8 cellular contexts compared by ENCODE assay signal in the genomic region with DNA sequence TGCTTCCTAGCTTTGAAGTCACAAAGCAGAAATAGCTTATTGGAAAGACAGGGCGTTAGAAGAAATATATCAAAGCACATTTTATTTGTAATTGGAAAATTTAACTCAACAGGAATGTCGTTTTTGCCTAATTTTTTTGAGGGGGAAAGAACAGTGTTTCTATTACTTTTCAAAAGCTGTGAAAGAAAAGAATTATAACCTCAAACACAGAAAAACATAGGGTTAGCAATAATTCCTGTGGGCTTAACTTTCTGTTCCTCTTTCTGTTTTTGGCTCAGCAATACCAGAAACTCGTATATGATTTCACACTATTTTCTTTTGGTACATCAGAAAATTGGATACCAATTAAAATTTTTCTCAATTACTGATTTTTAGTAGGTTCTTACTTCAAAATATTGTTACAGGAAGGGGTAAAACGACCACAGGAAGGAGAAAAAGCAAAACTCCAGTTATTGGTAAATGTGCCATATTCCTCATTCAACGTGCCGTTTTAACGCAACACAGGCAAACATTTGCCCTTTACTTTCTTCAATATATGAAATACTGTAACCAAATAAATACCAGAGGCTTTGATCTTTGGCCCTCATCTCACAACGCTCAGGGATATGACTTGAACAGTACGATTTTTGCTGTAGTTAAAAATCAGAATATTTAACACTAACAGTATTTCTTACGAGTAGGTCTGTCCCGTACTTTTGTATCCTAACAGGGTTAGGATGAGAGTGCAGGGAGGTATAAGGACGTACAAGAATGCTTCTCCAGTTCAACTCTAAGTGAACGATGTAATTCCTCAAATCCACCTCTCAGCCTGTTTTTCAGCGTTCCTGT. TPM values are rescaled to one million over a fixed set of nuclear protein-coding genes. Genes with fewer than 3 reads are reported as not detected.
DNase-seq lines count a peak whose midpoint lies in the region; ATAC-seq, FAIRE-seq and TF ChIP-seq lines count a peak whose summit lies in the region.

No MANE protein-coding gene starts in this region.

- ATAC-seq in HG02852 (IDR thresholded peaks at IDR 0.05; ENCODE audit: unreplicated experiment) (peak; percentile 1), HepG2 (no peak), upper lobe of left lung (ENCODE audit: low FRiP score in 2 of 2) (no peak), HG03460 (IDR thresholded peaks at IDR 0.05; ENCODE audit: unreplicated experiment) (no peak)

- peak overlapping the region; percentile 97 for H3K27ac Mint-ChIP-seq in activated T-helper 2 cell treated with anti-CD3 and anti-CD28 coated beads, Interferon-gamma antibody, Interleukin-2, Interleukin-4, amounts not matched to agents 10 μg/mL and 5 μg/mL and 100 μg/mL, durations not matched to agents 14 hours and 24 hours and 36 hours

- H3K36me3 Mint-ChIP-seq in activated T-helper 2 cell treated with anti-CD3 and anti-CD28 coated beads, Interferon-gamma antibody, Interleukin-2, Interleukin-4, amounts not matched to agents 10 μg/mL and 5 μg/mL and 100 μg/mL, durations not matched to agents 14 hours and 24 hours and 36 hours (ENCODE audit: low read depth): no peaks in the 10 kb centered on the region

- no TSS peak for BruUV-seq in HepG2 (replicated peaks; lab: Mats Ljungman, UMichigan)

- intact Hi-C loops in activated T-helper 2 cell treated with anti-CD3 and anti-CD28 coated beads, Interferon-gamma antibody, Interleukin-2, Interleukin-4, amounts not matched to agents 10 μg/mL and 5 μg/mL and 100 μg/mL, durations not matched to agents 14 hours and 24 hours and 36 hours (cut with micrococcal nuclease): loop anchor here (1.0 to 10.0 kb wide), 6 partner anchors 98 to 1173 kb away; a partner anchor contains a TSS
- intact Hi-C loops in HepG2 (cut with micrococcal nuclease; ENCODE audit: unreplicated experiment): loop anchor here (1.0 to 10.0 kb wide), 7 partner anchors 8 to 1578 kb away; a partner anchor contains a TSS

- POLR2A ChIA-PET in HepG2 (lab: Yijun Ruan, JAX): interaction anchor here (0.9 to 3.0 kb wide), 3 partner anchors 123 to 780 kb away, joined by 3 to 89 read pairs (median 14); a partner anchor contains a TSS

- no peaks in the 10 kb centered on the region for H3K9me3 ChIP-seq in HepG2 (ENCODE audit: low read length)
- no peaks in the 10 kb centered on the region for H3K9me3 ChIP-seq in upper lobe of left lung

- H3K4me1 Mint-ChIP-seq in activated T-helper 2 cell treated with anti-CD3 and anti-CD28 coated beads, Interferon-gamma antibody, Interleukin-2, Interleukin-4, amounts not matched to agents 10 μg/mL and 5 μg/mL and 100 μg/mL, durations not matched to agents 14 hours and 24 hours and 36 hours (ENCODE audit: low read depth): peaks cover 33% of the 10 kb centered on the region

- TF ChIP-seq EP300 in HepG2 (IDR thresholded peaks at IDR 0.05; ENCODE audit: low read depth in 2 of 2, low read length in 2 of 2) (no peak), HepG2 (CRISPR knock-in tag; IDR thresholded peaks at IDR 0.05; ENCODE audit: borderline replicate concordance) (no peak), upper lobe of left lung (IDR thresholded peaks at IDR 0.05) (no peak)

- TF ChIP-seq POLR2A in HepG2 (IDR thresholded peaks at IDR 0.05; ENCODE audit: insufficient read depth in 1 of 2, low read depth in 2 of 2, low read length in 2 of 2) (no peak), upper lobe of left lung (IDR thresholded peaks at IDR 0.05) (no peak)

- H3K27ac ChIP-seq in HepG2 (ENCODE audit: extremely low read length, insufficient read depth, low read length) (peak overlapping the region; percentile 87), upper lobe of left lung (peak overlapping the region; percentile 87 to 92 (median 88))

- no peak for DNase-seq in activated T-helper 2 cell treated with anti-CD3 and anti-CD28 coated beads, Interferon-gamma antibody, Interleukin-2, Interleukin-4, amounts not matched to agents 10 μg/mL and 5 μg/mL and 100 μg/mL, durations not matched to agents 14 hours and 24 hours and 36 hours (ENCODE audit: low spot score)
- DNase-seq in HepG2 (ENCODE audit: low spot score): no peak
- DNase-seq in upper lobe of left lung: no peak
- no peak for DNase-seq in HCEC 1CT
- no peak for DNase-seq in NCI-H1105 (lab: John Stamatoyannopoulos, UW)

- CTCF ChIA-PET in HepG2 (lab: Yijun Ruan, JAX; ENCODE audit: low intra/inter-chr PET ratio, low total read pairs): no interaction called here

- in situ Hi-C loops in HepG2 (cut with HindIII; ENCODE audit: extremely low pct_ligation_motif_present, low pct_unique_long_range_greater_than_20kb): loop anchor here (5.0 kb wide), 1 partner anchor 123 kb away; a partner anchor contains a TSS

- peak overlapping the region; percentile 74 for H3K4me3 ChIP-seq in GM08714 (ENCODE audit: low read length)
- H3K4me3 ChIP-seq in HepG2 (replicated peaks in 1 of 3; ENCODE audit: insufficient read depth in 1 of 3, low read depth in 2 of 3, low read length in 3 of 3): peak overlapping the region; percentile 69 to 81 (median 75)
- H3K4me3 ChIP-seq in upper lobe of left lung: peak overlapping the region; percentile 35 to 87 (median 68)

- peaks cover 6% of the 10 kb centered on the region for H3K27me3 Mint-ChIP-seq in activated T-helper 2 cell treated with anti-CD3 and anti-CD28 coated beads, Interferon-gamma antibody, Interleukin-2, Interleukin-4, amounts not matched to agents 10 μg/mL and 5 μg/mL and 100 μg/mL, durations not matched to agents 14 hours and 24 hours and 36 hours (ENCODE audit: low read depth)

- peak overlapping the region; percentile 88 for H3K4me3 Mint-ChIP-seq in activated T-helper 2 cell treated with anti-CD3 and anti-CD28 coated beads, Interferon-gamma antibody, Interleukin-2, Interleukin-4, amounts not matched to agents 10 μg/mL and 5 μg/mL and 100 μg/mL, durations not matched to agents 14 hours and 24 hours and 36 hours (ENCODE audit: low read depth)

- H3K9ac ChIP-seq in HepG2 (ENCODE audit: insufficient read depth, low read depth, low read length): peak overlapping the region; percentile 91

- H3K79me2 ChIP-seq in HepG2 (ENCODE audit: insufficient read depth, low read length): no peaks in the 10 kb centered on the region

- H3K4me1 ChIP-seq in HepG2 (ENCODE audit: insufficient read depth, low read length) (peaks cover 21% of the 10 kb centered on the region), upper lobe of left lung (peaks cover 6 to 31% (median 10%) of the 10 kb centered on the region in 4 donors)

- H3K27me3 ChIP-seq in HepG2 (ENCODE audit: control insufficient read depth in 1 of 2, insufficient read depth in 2 of 2, low read length in 2 of 2) (no peaks in the 10 kb centered on the region; a peak in 1 of 5 replicates), upper lobe of left lung (no peaks in the 10 kb centered on the region)

- 4% methylated on average over 14 of the region's 14 CpGs for WGBS in HepG2 (ENCODE audit: low lambda C conversion rate)
- 8 to 10% methylated on average over 14 of the region's 14 CpGs for WGBS in upper lobe of left lung, 2 donors

- peak overlapping the region; percentile 97 for H3K4me2 ChIP-seq in HepG2 (ENCODE audit: low read depth, low read length)

- peak overlapping the region; percentile 85 for H2AFZ ChIP-seq in HepG2 (ENCODE audit: low read length)

- no peak for FAIRE-seq in HepG2 (lab: Jason Lieb, UNC)

- TF ChIP-seq CTCF in HepG2 (CRISPR knock-in tag; IDR thresholded peaks at IDR 0.05) (no peak), upper lobe of left lung (IDR thresholded peaks at IDR 0.05) (no peak)

- H3K9me3 Mint-ChIP-seq in activated T-helper 2 cell treated with anti-CD3 and anti-CD28 coated beads, Interferon-gamma antibody, Interleukin-2, Interleukin-4, amounts not matched to agents 10 μg/mL and 5 μg/mL and 100 μg/mL, durations not matched to agents 14 hours and 24 hours and 36 hours: no peaks in the 10 kb centered on the region

- TF ChIP-seq RAD21 in HepG2 (CRISPR knock-in tag; IDR thresholded peaks at IDR 0.05): no peak

- H3K36me3 ChIP-seq in HepG2 (replicated peaks in 1 of 2; ENCODE audit: control insufficient read depth in 1 of 2, insufficient read depth in 2 of 2, low read length in 2 of 2) (no peaks in the 10 kb centered on the region), upper lobe of left lung (no peaks in the 10 kb centered on the region)

- H4K20me1 ChIP-seq in HepG2 (ENCODE audit: insufficient read depth, low read length): no peaks in the 10 kb centered on the region

RNA-seq across cellular contexts. Expression of a gene that starts 1.3 kb away (rescaled TPM):
- total RNA-seq in activated T-helper 2 cell treated with anti-CD3 and anti-CD28 coated beads, Interferon-gamma antibody, Interleukin-2, Interleukin-4, amounts not matched to agents 10 μg/mL and 5 μg/mL and 100 μg/mL, durations not matched to agents 14 hours and 24 hours and 36 hours: not detected in 2 replicates
- under 0.01 TPM in 1 of 2 replicates, not detected in the other for total RNA-seq in HepG2 (2016; rRNA removed; fragmentation: Illumina TruSeq; extraction: Trizol)
- total RNA-seq in HepG2 (2016; cell fraction: cytosol; rRNA removed; fragmentation: Illumina TruSeq; extraction: Trizol; ENCODE audit: low read depth): under 0.01 TPM in 2 replicates
- total RNA-seq in HepG2 (2016; cell fraction: insoluble cytoplasmic fraction; rRNA removed; fragmentation: Illumina TruSeq; extraction: Trizol): under 0.01 TPM in 1 of 2 replicates, not detected in the other
- under 0.01 TPM in 1 of 2 replicates, not detected in the other for total RNA-seq in HepG2 (2016; cell fraction: membrane; rRNA removed; fragmentation: Illumina TruSeq; extraction: Trizol)
- not detected in 2 replicates for total RNA-seq in HepG2 (2016; cell fraction: nucleus; rRNA removed; fragmentation: Illumina TruSeq; extraction: Trizol)
- polyA plus RNA-seq in HepG2 (2011; rRNA removed): not detected in 2 replicates
- polyA plus RNA-seq in HepG2 (2011; cell fraction: cytosol; rRNA removed): not detected in 2 replicates
- polyA plus RNA-seq in HepG2 (2011; cell fraction: nucleus; rRNA removed): not detected in 2 replicates
- not detected in 2 replicates for polyA plus RNA-seq in HepG2 (2012)
- not detected in 2 replicates for polyA plus RNA-seq in HepG2 (2016; cell fraction: cytosol; fragmentation: Illumina TruSeq; extraction: Trizol; ENCODE audit: low read depth)
- not detected in 2 replicates for polyA plus RNA-seq in HepG2 (2016; cell fraction: insoluble cytoplasmic fraction; fragmentation: Illumina TruSeq; extraction: Trizol; ENCODE audit: low read depth)
- polyA plus RNA-seq in HepG2 (2016; cell fraction: membrane; fragmentation: Illumina TruSeq; extraction: Trizol; ENCODE audit: low read depth): not detected in 2 replicates
- polyA plus RNA-seq in HepG2 (2016; cell fraction: nucleus; fragmentation: Illumina TruSeq; extraction: Trizol; ENCODE audit: insufficient read depth, low read depth): not detected in 2 replicates
- polyA minus RNA-seq in HepG2 (2011; rRNA and poly(A)+ RNA removed; ENCODE audit: low replicate concordance): under 0.01 TPM in 1 of 2 replicates, not detected in the other
- not detected in 2 replicates for polyA minus RNA-seq in HepG2 (2011; cell fraction: cytosol; rRNA and poly(A)+ RNA removed)
- not detected in 2 replicates for polyA minus RNA-seq in HepG2 (2011; cell fraction: nucleus; rRNA and poly(A)+ RNA removed)
- total RNA-seq in upper lobe of left lung: not detected

RNA-seq across cellular contexts. Expression of a gene that starts 2.5 kb away (rescaled TPM):
- not detected in 2 replicates for total RNA-seq in activated T-helper 2 cell treated with anti-CD3 and anti-CD28 coated beads, Interferon-gamma antibody, Interleukin-2, Interleukin-4, amounts not matched to agents 10 μg/mL and 5 μg/mL and 100 μg/mL, durations not matched to agents 14 hours and 24 hours and 36 hours
- total RNA-seq in HepG2 (2016; rRNA removed; fragmentation: Illumina TruSeq; extraction: Trizol) (under 0.01 TPM in 1 of 2 replicates, not detected in the other), upper lobe of left lung (not detected)
- total RNA-seq in HepG2 (2016; cell fraction: cytosol; rRNA removed; fragmentation: Illumina TruSeq; extraction: Trizol; ENCODE audit: low read depth): under 0.01 TPM in 2 replicates
- total RNA-seq in HepG2 (2016; cell fraction: insoluble cytoplasmic fraction; rRNA removed; fragmentation: Illumina TruSeq; extraction: Trizol): under 0.01 TPM in 1 of 2 replicates, not detected in the other
- under 0.01 TPM in 1 of 2 replicates, not detected in the other for total RNA-seq in HepG2 (2016; cell fraction: membrane; rRNA removed; fragmentation: Illumina TruSeq; extraction: Trizol)
- total RNA-seq in HepG2 (2016; cell fraction: nucleus; rRNA removed; fragmentation: Illumina TruSeq; extraction: Trizol): not detected in 2 replicates
- polyA plus RNA-seq in HepG2 (2011; rRNA removed): not detected in 2 replicates
- not detected in 2 replicates for polyA plus RNA-seq in HepG2 (2011; cell fraction: cytosol; rRNA removed)
- polyA plus RNA-seq in HepG2 (2011; cell fraction: nucleus; rRNA removed): not detected in 2 replicates
- polyA plus RNA-seq in HepG2 (2012): not detected in 2 replicates
- polyA plus RNA-seq in HepG2 (2016; cell fraction: cytosol; fragmentation: Illumina TruSeq; extraction: Trizol; ENCODE audit: low read depth): not detected in 2 replicates
- polyA plus RNA-seq in HepG2 (2016; cell fraction: insoluble cytoplasmic fraction; fragmentation: Illumina TruSeq; extraction: Trizol; ENCODE audit: low read depth): not detected in 2 replicates
- polyA plus RNA-seq in HepG2 (2016; cell fraction: membrane; fragmentation: Illumina TruSeq; extraction: Trizol; ENCODE audit: low read depth): not detected in 2 replicates
- polyA plus RNA-seq in HepG2 (2016; cell fraction: nucleus; fragmentation: Illumina TruSeq; extraction: Trizol; ENCODE audit: insufficient read depth, low read depth): not detected in 2 replicates
- under 0.01 TPM in 1 of 2 replicates, not detected in the other for polyA minus RNA-seq in HepG2 (2011; rRNA and poly(A)+ RNA removed; ENCODE audit: low replicate concordance)
- not detected in 2 replicates for polyA minus RNA-seq in HepG2 (2011; cell fraction: cytosol; rRNA and poly(A)+ RNA removed)
- not detected in 2 replicates for polyA minus RNA-seq in HepG2 (2011; cell fraction: nucleus; rRNA and poly(A)+ RNA removed)
